In the genomic region with DNA sequence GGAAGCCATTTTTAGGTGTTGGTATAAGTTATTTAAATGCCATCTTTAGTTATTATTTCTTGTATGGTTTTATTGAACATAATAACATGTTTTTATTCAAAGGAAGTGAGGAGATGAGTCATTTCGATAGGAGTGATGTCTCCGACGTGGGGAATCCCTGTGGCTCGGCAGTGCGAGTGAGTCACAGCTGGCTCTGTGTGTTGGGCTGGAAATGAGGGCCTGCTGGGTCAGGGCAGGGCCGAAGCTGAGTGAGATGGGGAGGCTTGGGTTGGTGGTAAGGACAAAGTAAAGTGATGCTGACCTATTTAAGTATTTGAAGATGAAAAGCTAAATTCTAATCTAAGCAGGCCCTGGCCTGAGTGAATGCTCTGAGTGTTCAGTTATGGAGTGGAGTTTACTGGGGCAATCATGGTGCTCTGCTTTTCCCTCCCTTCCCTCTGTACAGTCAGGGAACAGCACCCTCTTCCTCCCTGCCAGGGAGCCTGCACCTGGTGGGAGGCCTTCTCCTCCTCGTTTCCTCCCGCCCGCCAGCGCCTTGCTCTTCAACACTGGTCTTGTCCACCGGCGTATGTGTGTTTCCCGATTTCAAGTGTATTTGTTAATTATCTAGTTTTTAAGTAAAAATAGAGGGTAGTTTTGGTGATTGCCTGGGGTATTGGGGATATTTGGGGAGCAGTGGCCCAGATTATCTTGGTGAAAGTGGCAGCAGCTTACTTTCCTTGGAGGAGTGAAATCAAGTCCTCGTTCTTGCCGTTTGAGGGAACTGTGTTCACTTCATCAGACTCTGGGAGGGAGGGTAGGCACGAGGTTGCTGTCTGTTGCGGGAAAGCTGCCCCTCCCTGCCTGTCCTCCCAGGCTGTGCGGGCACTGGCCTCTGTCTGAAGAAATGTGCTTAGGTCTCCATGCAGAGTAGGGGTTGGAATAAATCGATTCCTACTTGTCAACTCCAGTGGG, we compare ENCODE assay signal across 9 cellular contexts.
DNase-seq lines count a peak whose midpoint lies in the region; ATAC-seq, FAIRE-seq and TF ChIP-seq lines count a peak whose summit lies in the region.
"Had no signal": no experiment of that assay in that cellular context is flagged by ENCODE, and none has a peak within 500 bp of the region (broad histone marks: within the 10 kb centered on the region; RNA-seq: fewer than 3 reads in every experiment).

No MANE protein-coding gene starts in this region.

- POLR2A ChIA-PET in GM12878 (lab: Charles Lee): no interaction called here

- no peaks in the 10 kb centered on the region for H3K9me3 ChIP-seq in GM12878 (replicated peaks; ENCODE audit: control insufficient read depth, insufficient read depth, low read length)

- BruUV-seq in GM12878 (replicated peaks; lab: Mats Ljungman, UMichigan): no TSS peak

- peaks cover 37% of the 10 kb centered on the region for H3K4me1 ChIP-seq in GM12878 (ENCODE audit: control insufficient read depth, insufficient read depth, low read length)

- no peak for FAIRE-seq in GM12878 (lab: Jason Lieb, UNC)
- FAIRE-seq: A204.1 had no signal

- no peaks in the 10 kb centered on the region for H3K79me2 ChIP-seq in GM12878 (ENCODE audit: control insufficient read depth, insufficient read depth, low read length)

- peak; percentile 43 for DNase-seq in DMS53 (lab: John Stamatoyannopoulos, UW)
- DNase-seq in DMS53 treated with DMSO at 0.1 percent for 48 hours (lab: John Stamatoyannopoulos, UW; ENCODE audit: unreplicated experiment): no peak
- peak; percentile 47 for DNase-seq in T1000 (lab: John Stamatoyannopoulos, UW)
- DNase-seq in GM12878 (ENCODE audit: low read depth, low spot score): peak; percentile 57
- peak; percentile 90 for DNase-seq in kidney tubule cell (ENCODE audit: low spot score)
- DNase-seq in stimulated activated CD4-positive, alpha-beta T cell treated with anti-CD3 and anti-CD28 coated beads, TNF-alpha, amount 100 ng/mL, for 48 hours (ENCODE audit: low read depth in 3 of 3): peak; percentile 67 to 72 (median 72)
- no peak for DNase-seq in SKM-1 (lab: John Stamatoyannopoulos, UW; ENCODE audit: unreplicated experiment)

- in situ Hi-C loops in GM12878 (cut with MboI): no loop called here

- no peak for TF ChIP-seq EP300 in GM12878 (IDR thresholded peaks at IDR 0.05; ENCODE audit: borderline replicate concordance in 1 of 2, control insufficient read depth in 1 of 2, low read depth in 2 of 2, low read length in 2 of 2)

- WGBS in GM12878 (ENCODE audit: insufficient coverage, insufficient replicate concordance, low lambda C conversion rate, missing lambda C conversion rate): 62% methylated on average over 19 of the region's 19 CpGs

- no peaks in the 10 kb centered on the region for H3K36me3 ChIP-seq in GM12878 (ENCODE audit: control insufficient read depth in 2 of 2, insufficient read depth in 2 of 2, low read length in 1 of 2)

- TF ChIP-seq POLR2A in GM12878 (IDR thresholded peaks at IDR 0.05; ENCODE audit: low read depth, low read length): no peak

- H2AFZ ChIP-seq in GM12878 (ENCODE audit: control insufficient read depth, low read depth, low read length): no peak overlapping the region; the same call in 1 of the 2 replicates

- TF ChIP-seq CTCF in GM12878 (IDR thresholded peaks at IDR 0.05 in 2 of 3, conservative IDR thresholded peaks at IDR 0.05 in 1 of 3; ENCODE audit: control insufficient read depth in 2 of 3, extremely low read depth in 1 of 3, insufficient read depth in 1 of 3, low read depth in 3 of 3, low read length in 3 of 3): no peak

- ATAC-seq in HG03095 (IDR thresholded peaks at IDR 0.05; ENCODE audit: unreplicated experiment) (peak; percentile 89), GM12878 (peak; percentile 97)

- RAD21 ChIA-PET in GM12878 (lab: Charles Lee; ENCODE audit: unreplicated experiment): interaction anchor here (0.9 kb wide), 1 partner anchor 211 kb away, joined by 3 read pairs; no protein-coding TSS in a partner anchor

- TF ChIP-seq RAD21 in GM12878 (IDR thresholded peaks at IDR 0.05; ENCODE audit: insufficient read depth, low read depth, low read length): no peak

- H3K4me2 ChIP-seq in GM12878 (ENCODE audit: control insufficient read depth, insufficient read depth): peak overlapping the region; percentile 47; the same call in 1 of the 2 replicates

- no peak overlapping the region for H3K9ac ChIP-seq in GM12878 (ENCODE audit: control insufficient read depth, insufficient read depth, low read length)

- H3K27me3 ChIP-seq in GM12878 (replicated peaks in 1 of 2; ENCODE audit: control insufficient read depth in 2 of 2, insufficient read depth in 2 of 2, low read length in 1 of 2): no peaks in the 10 kb centered on the region

- SMC1A ChIA-PET in GM12878 (lab: Charles Lee; ENCODE audit: uncharacterized antibody, unreplicated experiment): no interaction called here

- CTCF ChIA-PET in GM12878 (lab: Yijun Ruan, JAX): no interaction called here

- H3K27ac ChIP-seq in GM12878 (ENCODE audit: control insufficient read depth, insufficient read depth): no peak overlapping the region

- no peak overlapping the region for H3K4me3 ChIP-seq in GM12878

- H4K20me1 ChIP-seq in GM12878 (ENCODE audit: control insufficient read depth, insufficient read depth): no peaks in the 10 kb centered on the region

- intact Hi-C loops in GM12878 (cut with micrococcal nuclease; ENCODE audit: unreplicated experiment): loop anchor here (5.0 kb wide), 1 partner anchor 98 kb away; no protein-coding TSS in a partner anchor

TF ChIP-seq in GM12878, 131 proteins besides CTCF, POLR2A, EP300 and RAD21 (continues in another document):
- TF ChIP-seq FOXK2 (IDR thresholded peaks at IDR 0.05) (no peak), TBL1XR1 (IDR thresholded peaks at IDR 0.05; ENCODE audit: low read depth, low read length) (no peak), ZNF24 (IDR thresholded peaks at IDR 0.05) (no peak), HDGF (IDR thresholded peaks at IDR 0.05) (no peak), IRF4 (IDR thresholded peaks at IDR 0.05; ENCODE audit: low read depth, low read length) (peak; percentile 98), FOS (IDR thresholded peaks at IDR 0.05; ENCODE audit: borderline replicate concordance, extremely low read depth, insufficient read length) (no peak), ATF7 (IDR thresholded peaks at IDR 0.05; ENCODE audit: low read depth) (peak; percentile 83), MYC (IDR thresholded peaks at IDR 0.05; ENCODE audit: insufficient read depth, insufficient read length, insufficient replicate concordance, low read length, severe bottlenecking) (no peak), RFX5 (IDR thresholded peaks at IDR 0.05; ENCODE audit: low read depth, low read length) (no peak), EGR1 (IDR thresholded peaks at IDR 0.05; ENCODE audit: borderline replicate concordance in 1 of 2, low read depth in 2 of 2, low read length in 2 of 2) (no peak), BRCA1 (IDR thresholded peaks at IDR 0.05; ENCODE audit: low read depth, low read length) (no peak), IKZF2 (IDR thresholded peaks at IDR 0.05) (peak in 1 of 2 experiments; percentile 58; a peak in 3 of 4 replicates), PAX5 (IDR thresholded peaks at IDR 0.05; ENCODE audit: borderline replicate concordance, low read depth, low read length) (0 out of 2 replicates have a peak, but pooled peaks have one; percentile 34), SMAD5 (IDR thresholded peaks at IDR 0.05; ENCODE audit: low read depth) (no peak)
- TF ChIP-seq, protein P1, sequence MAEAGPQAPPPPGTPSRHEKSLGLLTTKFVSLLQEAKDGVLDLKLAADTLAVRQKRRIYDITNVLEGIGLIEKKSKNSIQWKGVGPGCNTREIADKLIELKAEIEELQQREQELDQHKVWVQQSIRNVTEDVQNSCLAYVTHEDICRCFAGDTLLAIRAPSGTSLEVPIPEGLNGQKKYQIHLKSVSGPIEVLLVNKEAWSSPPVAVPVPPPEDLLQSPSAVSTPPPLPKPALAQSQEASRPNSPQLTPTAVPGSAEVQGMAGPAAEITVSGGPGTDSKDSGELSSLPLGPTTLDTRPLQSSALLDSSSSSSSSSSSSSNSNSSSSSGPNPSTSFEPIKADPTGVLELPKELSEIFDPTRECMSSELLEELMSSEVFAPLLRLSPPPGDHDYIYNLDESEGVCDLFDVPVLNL (IDR thresholded peaks at IDR 0.05; ENCODE audit: low read depth, low read length): no peak
- TF ChIP-seq, protein P2, sequence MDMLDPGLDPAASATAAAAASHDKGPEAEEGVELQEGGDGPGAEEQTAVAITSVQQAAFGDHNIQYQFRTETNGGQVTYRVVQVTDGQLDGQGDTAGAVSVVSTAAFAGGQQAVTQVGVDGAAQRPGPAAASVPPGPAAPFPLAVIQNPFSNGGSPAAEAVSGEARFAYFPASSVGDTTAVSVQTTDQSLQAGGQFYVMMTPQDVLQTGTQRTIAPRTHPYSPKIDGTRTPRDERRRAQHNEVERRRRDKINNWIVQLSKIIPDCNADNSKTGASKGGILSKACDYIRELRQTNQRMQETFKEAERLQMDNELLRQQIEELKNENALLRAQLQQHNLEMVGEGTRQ (IDR thresholded peaks at IDR 0.05; ENCODE audit: borderline replicate concordance, low read depth, low read length): no peak
- TF ChIP-seq, protein P3, sequence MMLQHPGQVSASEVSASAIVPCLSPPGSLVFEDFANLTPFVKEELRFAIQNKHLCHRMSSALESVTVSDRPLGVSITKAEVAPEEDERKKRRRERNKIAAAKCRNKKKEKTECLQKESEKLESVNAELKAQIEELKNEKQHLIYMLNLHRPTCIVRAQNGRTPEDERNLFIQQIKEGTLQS (IDR thresholded peaks at IDR 0.05; ENCODE audit: borderline replicate concordance, extremely low read depth, low read depth, low read length): no peak
- TF ChIP-seq, protein P4, sequence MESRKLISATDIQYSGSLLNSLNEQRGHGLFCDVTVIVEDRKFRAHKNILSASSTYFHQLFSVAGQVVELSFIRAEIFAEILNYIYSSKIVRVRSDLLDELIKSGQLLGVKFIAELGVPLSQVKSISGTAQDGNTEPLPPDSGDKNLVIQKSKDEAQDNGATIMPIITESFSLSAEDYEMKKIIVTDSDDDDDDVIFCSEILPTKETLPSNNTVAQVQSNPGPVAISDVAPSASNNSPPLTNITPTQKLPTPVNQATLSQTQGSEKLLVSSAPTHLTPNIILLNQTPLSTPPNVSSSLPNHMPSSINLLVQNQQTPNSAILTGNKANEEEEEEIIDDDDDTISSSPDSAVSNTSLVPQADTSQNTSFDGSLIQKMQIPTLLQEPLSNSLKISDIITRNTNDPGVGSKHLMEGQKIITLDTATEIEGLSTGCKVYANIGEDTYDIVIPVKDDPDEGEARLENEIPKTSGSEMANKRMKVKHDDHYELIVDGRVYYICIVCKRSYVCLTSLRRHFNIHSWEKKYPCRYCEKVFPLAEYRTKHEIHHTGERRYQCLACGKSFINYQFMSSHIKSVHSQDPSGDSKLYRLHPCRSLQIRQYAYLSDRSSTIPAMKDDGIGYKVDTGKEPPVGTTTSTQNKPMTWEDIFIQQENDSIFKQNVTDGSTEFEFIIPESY (IDR thresholded peaks at IDR 0.05): no peak

Comparison
In these comparisons a context has a peak if more than half of its experiments do, and no peak if none do; other contexts are left out.
1. DNase-seq: peak in DMS53 (single experiment), T1000 (single experiment), GM12878 (single experiment), kidney tubule cell (single experiment) and stimulated activated CD4-positive, alpha-beta T cell treated with anti-CD3 and anti-CD28 coated beads, TNF-alpha, amount 100 ng/mL, for 48 hours (3 of 3); none in DMS53 treated with DMSO at 0.1 percent for 48 hours (single experiment) and SKM-1 (single experiment).